ENCODE assay signal across 1 cellular context in the genomic region with DNA sequence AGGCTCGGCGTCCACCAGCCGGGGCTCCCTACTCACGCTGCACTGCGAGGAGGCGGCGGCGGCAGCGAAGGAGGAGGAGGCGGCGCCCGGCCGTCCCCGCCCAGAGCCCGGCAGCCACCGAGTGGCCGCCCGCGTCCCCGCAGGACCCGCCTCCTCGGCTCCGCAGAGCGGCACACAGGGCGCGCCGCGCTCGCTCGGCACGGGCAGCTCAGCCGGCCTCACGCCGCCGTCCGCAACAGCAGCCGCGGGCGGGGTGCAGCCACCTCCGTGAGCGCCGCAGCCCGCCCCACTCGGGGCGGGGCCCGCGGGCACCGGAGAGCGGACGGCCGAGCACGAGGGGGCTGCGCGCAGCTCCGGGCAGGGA.
TF ChIP-seq lines count a peak whose summit lies in the region.

A gene (minus strand): TSS at position 46 of the 364 bp plus-strand sequence. CDS start 52,952 bp downstream, outside the sequence.

TF ChIP-seq in HepG2, 621 proteins besides CTCF, POLR2A, EP300 and RAD21 (continued from another document and continues in another):
- TF ChIP-seq, protein P1, sequence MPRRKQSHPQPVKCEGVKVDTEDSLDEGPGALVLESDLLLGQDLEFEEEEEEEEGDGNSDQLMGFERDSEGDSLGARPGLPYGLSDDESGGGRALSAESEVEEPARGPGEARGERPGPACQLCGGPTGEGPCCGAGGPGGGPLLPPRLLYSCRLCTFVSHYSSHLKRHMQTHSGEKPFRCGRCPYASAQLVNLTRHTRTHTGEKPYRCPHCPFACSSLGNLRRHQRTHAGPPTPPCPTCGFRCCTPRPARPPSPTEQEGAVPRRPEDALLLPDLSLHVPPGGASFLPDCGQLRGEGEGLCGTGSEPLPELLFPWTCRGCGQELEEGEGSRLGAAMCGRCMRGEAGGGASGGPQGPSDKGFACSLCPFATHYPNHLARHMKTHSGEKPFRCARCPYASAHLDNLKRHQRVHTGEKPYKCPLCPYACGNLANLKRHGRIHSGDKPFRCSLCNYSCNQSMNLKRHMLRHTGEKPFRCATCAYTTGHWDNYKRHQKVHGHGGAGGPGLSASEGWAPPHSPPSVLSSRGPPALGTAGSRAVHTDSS (CRISPR knock-in tag; conservative IDR thresholded peaks at IDR 0.05) = no peak
- TF ChIP-seq RFX1 (IDR thresholded peaks at IDR 0.05) (no peak), HNRNPUL1 (IDR thresholded peaks at IDR 0.05; ENCODE audit: low read depth, low read length) (no peak), KDM2A (CRISPR knock-in tag; IDR thresholded peaks at IDR 0.05; ENCODE audit: borderline replicate concordance, low read depth) (0 out of 2 replicates have a peak, but pooled peaks have one; percentile 35), PLRG1 (conservative IDR thresholded peaks at IDR 0.05) (no peak), MTF1 (CRISPR knock-in tag; IDR thresholded peaks at IDR 0.05) (no peak), DR1 (CRISPR knock-in tag; IDR thresholded peaks at IDR 0.05) (no peak), SOX5 (CRISPR knock-in tag; IDR thresholded peaks at IDR 0.05; ENCODE audit: borderline replicate concordance) (no peak), ZNF766 (CRISPR knock-in tag; IDR thresholded peaks at IDR 0.05; ENCODE audit: borderline replicate concordance) (no peak), SPEN (CRISPR knock-in tag; IDR thresholded peaks at IDR 0.05; ENCODE audit: low read depth) (no peak), MIXL1 (CRISPR knock-in tag; IDR thresholded peaks at IDR 0.05) (no peak), ZNF652 (CRISPR knock-in tag; IDR thresholded peaks at IDR 0.05; ENCODE audit: borderline replicate concordance, low read depth) (no peak), AGO2 (optimal IDR thresholded peaks at IDR 0.05; ENCODE audit: low read depth, low read length) (no peak), KLF6 (CRISPR knock-in tag; IDR thresholded peaks at IDR 0.05) (no peak), ZZZ3 (CRISPR knock-in tag; IDR thresholded peaks at IDR 0.05; ENCODE audit: borderline replicate concordance) (no peak), BHLHE40 (IDR thresholded peaks at IDR 0.05; ENCODE audit: low read length) (no peak), GLI4 (CRISPR knock-in tag; IDR thresholded peaks at IDR 0.05; ENCODE audit: borderline replicate concordance) (no peak), ZFP36L1 (CRISPR knock-in tag; IDR thresholded peaks at IDR 0.05) (no peak), TBP (CRISPR knock-in tag; IDR thresholded peaks at IDR 0.05) (no peak), CEBPB (IDR thresholded peaks at IDR 0.05; ENCODE audit: borderline replicate concordance, low read depth, low read length) (no peak), SAP130 (CRISPR knock-in tag; IDR thresholded peaks at IDR 0.05; ENCODE audit: low read depth) (peak; percentile 70), ZNF431 (CRISPR knock-in tag; IDR thresholded peaks at IDR 0.05; ENCODE audit: borderline replicate concordance, low read depth) (peak; percentile 59; the same call in 1 of the 2 replicates), ZNF746 (CRISPR knock-in tag; IDR thresholded peaks at IDR 0.05) (0 out of 2 replicates have a peak, but pooled peaks have one; percentile 2), HMG20A (CRISPR knock-in tag; IDR thresholded peaks at IDR 0.05; ENCODE audit: borderline replicate concordance) (no peak), ZNF296 (CRISPR knock-in tag; conservative IDR thresholded peaks at IDR 0.05) (no peak), HNRNPL (IDR thresholded peaks at IDR 0.05; ENCODE audit: low read depth, low read length) (no peak), POLR2AphosphoS5 (IDR thresholded peaks at IDR 0.05; ENCODE audit: low read depth, low read length) (no peak), SRF (IDR thresholded peaks at IDR 0.05; ENCODE audit: low read depth, low read length) (no peak), TBL1XR1 (IDR thresholded peaks at IDR 0.05; ENCODE audit: borderline replicate concordance, low read length, partially characterized antibody) (no peak), FOXC1 (CRISPR knock-in tag; IDR thresholded peaks at IDR 0.05; ENCODE audit: borderline replicate concordance) (no peak), NFKB2 (CRISPR knock-in tag; IDR thresholded peaks at IDR 0.05; ENCODE audit: borderline replicate concordance) (no peak)
- TF ChIP-seq, protein P2, sequence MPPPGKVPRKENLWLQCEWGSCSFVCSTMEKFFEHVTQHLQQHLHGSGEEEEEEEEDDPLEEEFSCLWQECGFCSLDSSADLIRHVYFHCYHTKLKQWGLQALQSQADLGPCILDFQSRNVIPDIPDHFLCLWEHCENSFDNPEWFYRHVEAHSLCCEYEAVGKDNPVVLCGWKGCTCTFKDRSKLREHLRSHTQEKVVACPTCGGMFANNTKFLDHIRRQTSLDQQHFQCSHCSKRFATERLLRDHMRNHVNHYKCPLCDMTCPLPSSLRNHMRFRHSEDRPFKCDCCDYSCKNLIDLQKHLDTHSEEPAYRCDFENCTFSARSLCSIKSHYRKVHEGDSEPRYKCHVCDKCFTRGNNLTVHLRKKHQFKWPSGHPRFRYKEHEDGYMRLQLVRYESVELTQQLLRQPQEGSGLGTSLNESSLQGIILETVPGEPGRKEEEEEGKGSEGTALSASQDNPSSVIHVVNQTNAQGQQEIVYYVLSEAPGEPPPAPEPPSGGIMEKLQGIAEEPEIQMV (CRISPR knock-in tag; IDR thresholded peaks at IDR 0.05; ENCODE audit: low read depth) = 0 out of 2 replicates have a peak, but pooled peaks have one; percentile 2
- TF ChIP-seq, protein P3, sequence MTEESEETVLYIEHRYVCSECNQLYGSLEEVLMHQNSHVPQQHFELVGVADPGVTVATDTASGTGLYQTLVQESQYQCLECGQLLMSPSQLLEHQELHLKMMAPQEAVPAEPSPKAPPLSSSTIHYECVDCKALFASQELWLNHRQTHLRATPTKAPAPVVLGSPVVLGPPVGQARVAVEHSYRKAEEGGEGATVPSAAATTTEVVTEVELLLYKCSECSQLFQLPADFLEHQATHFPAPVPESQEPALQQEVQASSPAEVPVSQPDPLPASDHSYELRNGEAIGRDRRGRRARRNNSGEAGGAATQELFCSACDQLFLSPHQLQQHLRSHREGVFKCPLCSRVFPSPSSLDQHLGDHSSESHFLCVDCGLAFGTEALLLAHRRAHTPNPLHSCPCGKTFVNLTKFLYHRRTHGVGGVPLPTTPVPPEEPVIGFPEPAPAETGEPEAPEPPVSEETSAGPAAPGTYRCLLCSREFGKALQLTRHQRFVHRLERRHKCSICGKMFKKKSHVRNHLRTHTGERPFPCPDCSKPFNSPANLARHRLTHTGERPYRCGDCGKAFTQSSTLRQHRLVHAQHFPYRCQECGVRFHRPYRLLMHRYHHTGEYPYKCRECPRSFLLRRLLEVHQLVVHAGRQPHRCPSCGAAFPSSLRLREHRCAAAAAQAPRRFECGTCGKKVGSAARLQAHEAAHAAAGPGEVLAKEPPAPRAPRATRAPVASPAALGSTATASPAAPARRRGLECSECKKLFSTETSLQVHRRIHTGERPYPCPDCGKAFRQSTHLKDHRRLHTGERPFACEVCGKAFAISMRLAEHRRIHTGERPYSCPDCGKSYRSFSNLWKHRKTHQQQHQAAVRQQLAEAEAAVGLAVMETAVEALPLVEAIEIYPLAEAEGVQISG (CRISPR knock-in tag; IDR thresholded peaks at IDR 0.05) = no peak
- TF ChIP-seq, protein P4, sequence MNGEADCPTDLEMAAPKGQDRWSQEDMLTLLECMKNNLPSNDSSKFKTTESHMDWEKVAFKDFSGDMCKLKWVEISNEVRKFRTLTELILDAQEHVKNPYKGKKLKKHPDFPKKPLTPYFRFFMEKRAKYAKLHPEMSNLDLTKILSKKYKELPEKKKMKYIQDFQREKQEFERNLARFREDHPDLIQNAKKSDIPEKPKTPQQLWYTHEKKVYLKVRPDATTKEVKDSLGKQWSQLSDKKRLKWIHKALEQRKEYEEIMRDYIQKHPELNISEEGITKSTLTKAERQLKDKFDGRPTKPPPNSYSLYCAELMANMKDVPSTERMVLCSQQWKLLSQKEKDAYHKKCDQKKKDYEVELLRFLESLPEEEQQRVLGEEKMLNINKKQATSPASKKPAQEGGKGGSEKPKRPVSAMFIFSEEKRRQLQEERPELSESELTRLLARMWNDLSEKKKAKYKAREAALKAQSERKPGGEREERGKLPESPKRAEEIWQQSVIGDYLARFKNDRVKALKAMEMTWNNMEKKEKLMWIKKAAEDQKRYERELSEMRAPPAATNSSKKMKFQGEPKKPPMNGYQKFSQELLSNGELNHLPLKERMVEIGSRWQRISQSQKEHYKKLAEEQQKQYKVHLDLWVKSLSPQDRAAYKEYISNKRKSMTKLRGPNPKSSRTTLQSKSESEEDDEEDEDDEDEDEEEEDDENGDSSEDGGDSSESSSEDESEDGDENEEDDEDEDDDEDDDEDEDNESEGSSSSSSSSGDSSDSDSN (CRISPR knock-in tag; IDR thresholded peaks at IDR 0.05) = peak; percentile 14; the same call in 1 of the 2 replicates
- TF ChIP-seq, protein P5, sequence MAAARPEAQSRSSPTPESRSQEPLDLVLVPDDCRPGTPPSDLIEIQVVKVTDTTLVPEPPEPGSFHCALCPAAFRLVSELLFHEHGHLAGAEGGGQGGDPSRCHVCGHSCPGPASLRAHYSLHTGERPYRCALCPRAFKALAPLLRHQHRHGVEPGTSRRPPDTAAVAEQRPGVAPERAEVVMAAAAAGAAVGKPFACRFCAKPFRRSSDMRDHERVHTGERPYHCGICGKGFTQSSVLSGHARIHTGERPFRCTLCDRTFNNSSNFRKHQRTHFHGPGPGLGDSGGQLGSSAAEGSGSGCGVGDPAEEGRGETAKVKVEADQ (CRISPR knock-in tag; IDR thresholded peaks at IDR 0.05; ENCODE audit: borderline replicate concordance) = no peak; the same call in 1 of the 2 replicates
- TF ChIP-seq, protein P6, sequence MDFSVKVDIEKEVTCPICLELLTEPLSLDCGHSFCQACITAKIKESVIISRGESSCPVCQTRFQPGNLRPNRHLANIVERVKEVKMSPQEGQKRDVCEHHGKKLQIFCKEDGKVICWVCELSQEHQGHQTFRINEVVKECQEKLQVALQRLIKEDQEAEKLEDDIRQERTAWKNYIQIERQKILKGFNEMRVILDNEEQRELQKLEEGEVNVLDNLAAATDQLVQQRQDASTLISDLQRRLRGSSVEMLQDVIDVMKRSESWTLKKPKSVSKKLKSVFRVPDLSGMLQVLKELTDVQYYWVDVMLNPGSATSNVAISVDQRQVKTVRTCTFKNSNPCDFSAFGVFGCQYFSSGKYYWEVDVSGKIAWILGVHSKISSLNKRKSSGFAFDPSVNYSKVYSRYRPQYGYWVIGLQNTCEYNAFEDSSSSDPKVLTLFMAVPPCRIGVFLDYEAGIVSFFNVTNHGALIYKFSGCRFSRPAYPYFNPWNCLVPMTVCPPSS (IDR thresholded peaks at IDR 0.05) = no peak
- TF ChIP-seq, protein P7, sequence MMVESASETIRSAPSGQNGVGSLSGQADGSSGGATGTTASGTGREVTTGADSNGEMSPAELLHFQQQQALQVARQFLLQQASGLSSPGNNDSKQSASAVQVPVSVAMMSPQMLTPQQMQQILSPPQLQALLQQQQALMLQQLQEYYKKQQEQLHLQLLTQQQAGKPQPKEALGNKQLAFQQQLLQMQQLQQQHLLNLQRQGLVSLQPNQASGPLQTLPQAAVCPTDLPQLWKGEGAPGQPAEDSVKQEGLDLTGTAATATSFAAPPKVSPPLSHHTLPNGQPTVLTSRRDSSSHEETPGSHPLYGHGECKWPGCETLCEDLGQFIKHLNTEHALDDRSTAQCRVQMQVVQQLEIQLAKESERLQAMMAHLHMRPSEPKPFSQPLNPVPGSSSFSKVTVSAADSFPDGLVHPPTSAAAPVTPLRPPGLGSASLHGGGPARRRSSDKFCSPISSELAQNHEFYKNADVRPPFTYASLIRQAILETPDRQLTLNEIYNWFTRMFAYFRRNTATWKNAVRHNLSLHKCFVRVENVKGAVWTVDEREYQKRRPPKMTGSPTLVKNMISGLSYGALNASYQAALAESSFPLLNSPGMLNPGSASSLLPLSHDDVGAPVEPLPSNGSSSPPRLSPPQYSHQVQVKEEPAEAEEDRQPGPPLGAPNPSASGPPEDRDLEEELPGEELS (CRISPR knock-in tag; IDR thresholded peaks at IDR 0.05) = no peak
- TF ChIP-seq, protein P8, sequence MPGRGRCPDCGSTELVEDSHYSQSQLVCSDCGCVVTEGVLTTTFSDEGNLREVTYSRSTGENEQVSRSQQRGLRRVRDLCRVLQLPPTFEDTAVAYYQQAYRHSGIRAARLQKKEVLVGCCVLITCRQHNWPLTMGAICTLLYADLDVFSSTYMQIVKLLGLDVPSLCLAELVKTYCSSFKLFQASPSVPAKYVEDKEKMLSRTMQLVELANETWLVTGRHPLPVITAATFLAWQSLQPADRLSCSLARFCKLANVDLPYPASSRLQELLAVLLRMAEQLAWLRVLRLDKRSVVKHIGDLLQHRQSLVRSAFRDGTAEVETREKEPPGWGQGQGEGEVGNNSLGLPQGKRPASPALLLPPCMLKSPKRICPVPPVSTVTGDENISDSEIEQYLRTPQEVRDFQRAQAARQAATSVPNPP (CRISPR knock-in tag; IDR thresholded peaks at IDR 0.05) = peak; percentile 26; the same call in 1 of the 2 replicates
- TF ChIP-seq, protein P9, sequence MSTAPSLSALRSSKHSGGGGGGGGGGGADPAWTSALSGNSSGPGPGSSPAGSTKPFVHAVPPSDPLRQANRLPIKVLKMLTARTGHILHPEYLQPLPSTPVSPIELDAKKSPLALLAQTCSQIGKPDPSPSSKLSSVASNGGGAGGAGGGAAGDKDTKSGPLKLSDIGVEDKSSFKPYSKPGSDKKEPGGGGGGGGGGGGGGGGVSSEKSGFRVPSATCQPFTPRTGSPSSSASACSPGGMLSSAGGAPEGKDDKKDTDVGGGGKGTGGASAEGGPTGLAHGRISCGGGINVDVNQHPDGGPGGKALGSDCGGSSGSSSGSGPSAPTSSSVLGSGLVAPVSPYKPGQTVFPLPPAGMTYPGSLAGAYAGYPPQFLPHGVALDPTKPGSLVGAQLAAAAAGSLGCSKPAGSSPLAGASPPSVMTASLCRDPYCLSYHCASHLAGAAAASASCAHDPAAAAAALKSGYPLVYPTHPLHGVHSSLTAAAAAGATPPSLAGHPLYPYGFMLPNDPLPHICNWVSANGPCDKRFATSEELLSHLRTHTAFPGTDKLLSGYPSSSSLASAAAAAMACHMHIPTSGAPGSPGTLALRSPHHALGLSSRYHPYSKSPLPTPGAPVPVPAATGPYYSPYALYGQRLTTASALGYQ (CRISPR knock-in tag; IDR thresholded peaks at IDR 0.05) = no peak
- TF ChIP-seq, protein P10, sequence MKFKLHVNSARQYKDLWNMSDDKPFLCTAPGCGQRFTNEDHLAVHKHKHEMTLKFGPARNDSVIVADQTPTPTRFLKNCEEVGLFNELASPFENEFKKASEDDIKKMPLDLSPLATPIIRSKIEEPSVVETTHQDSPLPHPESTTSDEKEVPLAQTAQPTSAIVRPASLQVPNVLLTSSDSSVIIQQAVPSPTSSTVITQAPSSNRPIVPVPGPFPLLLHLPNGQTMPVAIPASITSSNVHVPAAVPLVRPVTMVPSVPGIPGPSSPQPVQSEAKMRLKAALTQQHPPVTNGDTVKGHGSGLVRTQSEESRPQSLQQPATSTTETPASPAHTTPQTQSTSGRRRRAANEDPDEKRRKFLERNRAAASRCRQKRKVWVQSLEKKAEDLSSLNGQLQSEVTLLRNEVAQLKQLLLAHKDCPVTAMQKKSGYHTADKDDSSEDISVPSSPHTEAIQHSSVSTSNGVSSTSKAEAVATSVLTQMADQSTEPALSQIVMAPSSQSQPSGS (CRISPR knock-in tag; IDR thresholded peaks at IDR 0.05) = no peak
- TF ChIP-seq, protein P11, sequence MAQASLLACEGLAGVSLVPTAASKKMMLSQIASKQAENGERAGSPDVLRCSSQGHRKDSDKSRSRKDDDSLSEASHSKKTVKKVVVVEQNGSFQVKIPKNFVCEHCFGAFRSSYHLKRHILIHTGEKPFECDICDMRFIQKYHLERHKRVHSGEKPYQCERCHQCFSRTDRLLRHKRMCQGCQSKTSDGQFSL (CRISPR knock-in tag; IDR thresholded peaks at IDR 0.05) = no peak
